21 cellular contexts compared by ENCODE assay signal in genomic region chr14:71240866-71241520, GRCh38.
DNase-seq lines count a peak whose midpoint lies in the region; FAIRE-seq and TF ChIP-seq lines count a peak whose summit lies in the region.
"Had no signal": no experiment of that assay in that cellular context is flagged by ENCODE, and none has a peak within 500 bp of the region (broad histone marks: within the 10 kb centered on the region; RNA-seq: fewer than 3 reads in every experiment).

No MANE protein-coding gene starts in this region.

- H3K9me3 Mint-ChIP-seq in progenitor cell of endocrine pancreas (ENCODE audit: low read depth) = no peaks in the 10 kb centered on the region

- H3K4me2 ChIP-seq in mammary epithelial cell (ENCODE audit: insufficient read depth, low read depth, low read length) = no peak overlapping the region
- no peak overlapping the region for H3K4me2 ChIP-seq in osteoblast (ENCODE audit: insufficient read depth, low read length)
- H3K4me2 ChIP-seq: KMS-11 had no signal

- no peak overlapping the region for H3K4me3 Mint-ChIP-seq in progenitor cell of endocrine pancreas (ENCODE audit: low read depth)

- intact Hi-C loops in mammary epithelial cell (cut with micrococcal nuclease) = no loop called here
- intact Hi-C loops in breast epithelium (cut with DNase I; ENCODE audit: low total_unique reads) = no loop called here

- H3K36me3 Mint-ChIP-seq in progenitor cell of endocrine pancreas (ENCODE audit: insufficient read depth) = no peaks in the 10 kb centered on the region

- CTCF ChIA-PET in mammary epithelial cell (lab: Charles Lee; ENCODE audit: low non-redundant PET) = no interaction called here

- H2AFZ ChIP-seq in mammary epithelial cell (ENCODE audit: low read depth, low read length) (no peak overlapping the region), osteoblast (ENCODE audit: low read length) (no peak overlapping the region)

- dilution Hi-C loops in mammary epithelial cell (cut with HindIII; ENCODE audit: low sequenced_read_pairs) = loop anchor here (5.0 kb wide), 1 partner anchor 46 kb away; no protein-coding TSS in a partner anchor

- BruUV-seq in mammary epithelial cell (replicated peaks; lab: Mats Ljungman, UMichigan) = no TSS peak

- DNase-seq in mammary epithelial cell (peak; percentile 51), breast epithelium (ENCODE audit: low spot score in 2 of 2) (no peak), epithelial cell of esophagus (ENCODE audit: low read depth) (peak; percentile 35), osteoblast (ENCODE audit: insufficient read length, low spot score, missing footprints) (no peak), GM12891 (ENCODE audit: insufficient read length, low spot score) (no peak), NCI-H2227 (lab: John Stamatoyannopoulos, UW; ENCODE audit: unreplicated experiment) (no peak), progenitor cell of endocrine pancreas (ENCODE audit: low spot score, unreplicated experiment) (no peak)
- DNase-seq: EL; GF-D8; H7; NCI-H1092 treated with DMSO at 0.1 percent for 48 hours; NCI-H1436 treated with DMSO at 0.1 percent for 48 hours; NCI-H2029 treated with DMSO at 0.1 percent for 48 hours; NCI-H345; NCI-H524; NCI-H774; NK-92 treated with Interleukin-12 subunit alpha and Interleukin-12 subunit beta, amount 100 ng/mL, for 24 hours had no signal

- H3K27me3 ChIP-seq in mammary epithelial cell (ENCODE audit: insufficient read depth, low read length) (no peaks in the 10 kb centered on the region), breast epithelium (no peaks in the 10 kb centered on the region), osteoblast (ENCODE audit: insufficient read depth, low read length) (no peaks in the 10 kb centered on the region)

- no peaks in the 10 kb centered on the region for H3K4me1 ChIP-seq in mammary epithelial cell (ENCODE audit: insufficient read depth, low read length)
- peaks cover 0 to 6% of the 10 kb centered on the region in 2 donors for H3K4me1 ChIP-seq in breast epithelium
- peaks cover 33% of the 10 kb centered on the region for H3K4me1 ChIP-seq in osteoblast (ENCODE audit: insufficient read depth, low read length)

- TF ChIP-seq CTCF in mammary epithelial cell (conservative IDR thresholded peaks at IDR 0.05 in 1 of 2, IDR thresholded peaks at IDR 0.05 in 1 of 2; ENCODE audit: extremely low read depth in 1 of 2, insufficient read depth in 1 of 2, low read depth in 1 of 2, low read length in 2 of 2) (no peak), breast epithelium (IDR thresholded peaks at IDR 0.05) (no peak), epithelial cell of esophagus (IDR thresholded peaks at IDR 0.05; ENCODE audit: insufficient read depth, low read depth, low read length, missing control alignments) (no peak), osteoblast (IDR thresholded peaks at IDR 0.05; ENCODE audit: extremely low read depth, low read depth, low read length) (no peak), progenitor cell of endocrine pancreas (IDR thresholded peaks at IDR 0.05; ENCODE audit: unreplicated experiment) (no peak)

- H4K20me1 ChIP-seq in mammary epithelial cell (ENCODE audit: insufficient read depth, low read length) (no peaks in the 10 kb centered on the region), osteoblast (ENCODE audit: insufficient read depth, low read length) (no peaks in the 10 kb centered on the region)

- no peak overlapping the region for H3K4me3 ChIP-seq in mammary epithelial cell (replicated peaks in 1 of 3; ENCODE audit: insufficient read depth in 1 of 3, low read depth in 2 of 3, low read length in 3 of 3)
- no peak overlapping the region for H3K4me3 ChIP-seq in breast epithelium
- no peak overlapping the region for H3K4me3 ChIP-seq in epithelial cell of esophagus (ENCODE audit: low read length)
- no peak overlapping the region for H3K4me3 ChIP-seq in osteoblast (ENCODE audit: insufficient read depth, low read length)

- H3K4me1 Mint-ChIP-seq in progenitor cell of endocrine pancreas (ENCODE audit: low read depth) = peaks cover 18% of the 10 kb centered on the region

- H3K27ac ChIP-seq in mammary epithelial cell (ENCODE audit: insufficient read depth, low read depth, low read length) (no peak overlapping the region), breast epithelium (no peak overlapping the region), osteoblast (ENCODE audit: low read depth, low read length) (peak overlapping the region; percentile 100)
- H3K27ac ChIP-seq: C4-2B, KMS-11 had no signal

- no peaks in the 10 kb centered on the region for H3K36me3 ChIP-seq in mammary epithelial cell (ENCODE audit: insufficient read depth, low read length)
- H3K36me3 ChIP-seq in breast epithelium = no peaks in the 10 kb centered on the region
- no peaks in the 10 kb centered on the region for H3K36me3 ChIP-seq in osteoblast (ENCODE audit: insufficient read depth, low read length)

- H3K9me3 ChIP-seq in mammary epithelial cell (replicated peaks; ENCODE audit: insufficient read depth, low read length) (no peaks in the 10 kb centered on the region), breast epithelium (no peaks in the 10 kb centered on the region), osteoblast (ENCODE audit: low read depth, low read length) (no peaks in the 10 kb centered on the region)

- in situ Hi-C loops in mammary epithelial cell (cut with MboI; ENCODE audit: low sequenced_read_pairs in 2 of 2) = no loop called here

- TF ChIP-seq POLR2A in breast epithelium (IDR thresholded peaks at IDR 0.05) = no peak
- no peak for TF ChIP-seq POLR2A in GM12891 (IDR thresholded peaks at IDR 0.05; ENCODE audit: low read depth, low read length)

- no peaks in the 10 kb centered on the region for H3K27me3 Mint-ChIP-seq in progenitor cell of endocrine pancreas

- no peak for FAIRE-seq in GM12891 (lab: Jason Lieb, UNC)
- FAIRE-seq: A204.1, D721Med had no signal

- no peak overlapping the region for H3K9ac ChIP-seq in mammary epithelial cell (ENCODE audit: insufficient read depth, low read length)
- H3K9ac ChIP-seq: KMS-11 had no signal

- H3K79me2 ChIP-seq in mammary epithelial cell (ENCODE audit: insufficient read depth, low read length) = no peaks in the 10 kb centered on the region
- no peaks in the 10 kb centered on the region for H3K79me2 ChIP-seq in osteoblast (ENCODE audit: insufficient read depth, low read length)

- no peak overlapping the region for H3K27ac Mint-ChIP-seq in progenitor cell of endocrine pancreas

TF ChIP-seq in GM12891, 5 proteins besides CTCF, POLR2A, EP300 and RAD21:
- TF ChIP-seq POLR2AphosphoS5 (IDR thresholded peaks at IDR 0.05; ENCODE audit: low read depth, low read length) = no peak
- no peak for TF ChIP-seq PAX5 (IDR thresholded peaks at IDR 0.05; ENCODE audit: insufficient read depth, low read length, severe bottlenecking)
- no peak for TF ChIP-seq TAF1 (IDR thresholded peaks at IDR 0.05; ENCODE audit: low read depth, low read length)
- TF ChIP-seq POU2F2 (IDR thresholded peaks at IDR 0.05; ENCODE audit: low read depth, low read length) = no peak
- TF ChIP-seq SPI1 (IDR thresholded peaks at IDR 0.05; ENCODE audit: low read depth, low read length) = no peak

Comparison
In these comparisons a context has a peak if more than half of its experiments do, and no peak if none do; other contexts are left out.
1. DNase-seq: peak in mammary epithelial cell (single experiment) and epithelial cell of esophagus (single experiment); none in breast epithelium (0 of 2), osteoblast (single experiment), GM12891 (single experiment), NCI-H2227 (single experiment) and progenitor cell of endocrine pancreas (single experiment).